ENCODE assay signal across 15 cellular contexts in the genomic region with DNA sequence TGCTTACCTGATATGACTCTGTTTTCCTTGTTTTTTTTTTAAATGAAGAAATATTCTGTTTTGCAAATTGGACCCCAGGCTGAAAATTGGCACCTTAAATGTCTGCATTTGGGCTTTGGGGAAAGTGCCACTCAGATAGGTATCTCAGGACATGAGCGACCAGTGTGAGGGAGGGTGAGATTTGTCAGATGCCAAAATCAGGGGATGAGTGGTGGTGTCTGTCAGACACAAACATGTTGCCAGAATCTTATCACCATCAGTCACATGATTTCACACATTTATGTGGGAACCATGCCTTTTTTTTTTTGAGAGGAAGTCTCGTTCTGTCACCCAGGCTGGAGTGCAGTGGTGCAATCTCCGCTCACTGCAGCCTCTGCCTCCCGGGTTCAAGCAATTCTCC.
DNase-seq lines count a peak whose midpoint lies in the region; ATAC-seq lines count a peak whose summit lies in the region.
"Had no signal": no experiment of that assay in that cellular context is flagged by ENCODE, and none has a peak within 500 bp of the region (broad histone marks: within the 10 kb centered on the region; RNA-seq: fewer than 3 reads in every experiment).

No MANE protein-coding gene starts in this region.

- no peak overlapping the region for H3K4me3 ChIP-seq in naive thymus-derived CD4-positive, alpha-beta T cell (ENCODE audit: low read length)
- H3K4me3 ChIP-seq: BLaER1 treated with 17β-estradiol and CSF1 and Interleukin-3, amounts not matched to agents 10 nM and 100 nM; HAP-1 had no signal

- H3K27me3 Mint-ChIP-seq in activated naive CD4-positive, alpha-beta T cell treated with anti-CD3 and anti-CD28 coated beads, Interleukin-2, amount 50 U/mL, for 24 hours: no peaks in the 10 kb centered on the region
- H3K27me3 Mint-ChIP-seq in activated naive CD4-positive, alpha-beta T cell treated with anti-CD3 and anti-CD28 coated beads, Interleukin-2, amount 10 ng/mL, durations not matched to agents 7 days and 5 days: peaks cover 4% of the 10 kb centered on the region
- peaks cover 0 to 4% (median 0%) of the 10 kb centered on the region in 5 donors for H3K27me3 Mint-ChIP-seq in naive thymus-derived CD4-positive, alpha-beta T cell
- H3K27me3 Mint-ChIP-seq in activated T-cell treated with anti-CD3 and anti-CD28 coated beads, Interleukin-2, amount 50 U/mL, for 72 hours (ENCODE audit: low read depth): no peaks in the 10 kb centered on the region

- POLR2A ChIA-PET in naive thymus-derived CD4-positive, alpha-beta T cell (lab: Charles Lee): no interaction called here

- no peaks in the 10 kb centered on the region for H3K4me1 Mint-ChIP-seq in activated naive CD4-positive, alpha-beta T cell treated with anti-CD3 and anti-CD28 coated beads, Interleukin-2, amount 50 U/mL, for 24 hours
- H3K4me1 Mint-ChIP-seq in activated naive CD4-positive, alpha-beta T cell treated with anti-CD3 and anti-CD28 coated beads, Interleukin-2, amount 10 ng/mL, durations not matched to agents 7 days and 5 days: no peaks in the 10 kb centered on the region
- peaks cover 0 to 4% (median 0%) of the 10 kb centered on the region in 7 donors for H3K4me1 Mint-ChIP-seq in naive thymus-derived CD4-positive, alpha-beta T cell
- no peaks in the 10 kb centered on the region for H3K4me1 Mint-ChIP-seq in activated T-cell treated with anti-CD3 and anti-CD28 coated beads, Interleukin-2, amount 50 U/mL, for 72 hours (ENCODE audit: low read depth)

- no peaks in the 10 kb centered on the region for H3K9me3 Mint-ChIP-seq in activated naive CD4-positive, alpha-beta T cell treated with anti-CD3 and anti-CD28 coated beads, Interleukin-2, amount 50 U/mL, for 24 hours
- H3K9me3 Mint-ChIP-seq in activated naive CD4-positive, alpha-beta T cell treated with anti-CD3 and anti-CD28 coated beads, Interleukin-2, amount 10 ng/mL, durations not matched to agents 7 days and 5 days: no peaks in the 10 kb centered on the region
- no peaks in the 10 kb centered on the region for H3K9me3 Mint-ChIP-seq in naive thymus-derived CD4-positive, alpha-beta T cell
- H3K9me3 Mint-ChIP-seq in activated T-cell treated with anti-CD3 and anti-CD28 coated beads, Interleukin-2, amount 50 U/mL, for 72 hours: no peaks in the 10 kb centered on the region
- H3K9me3 Mint-ChIP-seq: CD4-positive, CD25-positive, alpha-beta regulatory T cell had no signal

- no peaks in the 10 kb centered on the region for H3K9me3 ChIP-seq in naive thymus-derived CD4-positive, alpha-beta T cell (ENCODE audit: control insufficient read depth in 2 of 3, low read length in 3 of 3)
- H3K9me3 ChIP-seq: HAP-1 had no signal

- H3K36me3 ChIP-seq in naive thymus-derived CD4-positive, alpha-beta T cell (ENCODE audit: control insufficient read depth in 2 of 3, insufficient read depth in 3 of 3, low read length in 3 of 3): no peaks in the 10 kb centered on the region
- H3K36me3 ChIP-seq: BLaER1 treated with 17β-estradiol and CSF1 and Interleukin-3, amounts not matched to agents 10 nM and 100 nM; HAP-1 had no signal

- intact Hi-C loops in naive thymus-derived CD4-positive, alpha-beta T cell (cut with micrococcal nuclease): no loop called here

- DNase-seq in activated naive CD4-positive, alpha-beta T cell treated with anti-CD3 and anti-CD28 coated beads, Interleukin-2, amount 10 ng/mL, durations not matched to agents 7 days and 5 days: no peak
- DNase-seq in OCI-M1 (lab: John Stamatoyannopoulos, UW) (peak; percentile 15), NCI-H524 (lab: John Stamatoyannopoulos, UW) (no peak), GDM1 (lab: John Stamatoyannopoulos, UW) (no peak)
- no peak for DNase-seq in naive thymus-derived CD4-positive, alpha-beta T cell
- DNase-seq in activated T-cell treated with anti-CD3 and anti-CD28 coated beads, Interleukin-2, amount 50 U/mL, for 72 hours: no peak
- DNase-seq: ACHN; CD4-positive, CD25-positive, alpha-beta regulatory T cell; DMS153; DMS79 treated with DMSO at 0.1 percent for 48 hours; EL; IMR-90 had no signal

- no peaks in the 10 kb centered on the region for H3K36me3 Mint-ChIP-seq in activated naive CD4-positive, alpha-beta T cell treated with anti-CD3 and anti-CD28 coated beads, Interleukin-2, amount 50 U/mL, for 24 hours
- no peaks in the 10 kb centered on the region for H3K36me3 Mint-ChIP-seq in activated naive CD4-positive, alpha-beta T cell treated with anti-CD3 and anti-CD28 coated beads, Interleukin-2, amount 10 ng/mL, durations not matched to agents 7 days and 5 days
- no peaks in the 10 kb centered on the region for H3K36me3 Mint-ChIP-seq in naive thymus-derived CD4-positive, alpha-beta T cell
- no peaks in the 10 kb centered on the region for H3K36me3 Mint-ChIP-seq in activated T-cell treated with anti-CD3 and anti-CD28 coated beads, Interleukin-2, amount 50 U/mL, for 72 hours (ENCODE audit: insufficient read depth in 2 of 2)
- H3K36me3 Mint-ChIP-seq: CD4-positive, CD25-positive, alpha-beta regulatory T cell had no signal

- peak; percentile 77 for ATAC-seq in naive thymus-derived CD4-positive, alpha-beta T cell
- ATAC-seq in activated T-cell treated with anti-CD3 and anti-CD28 coated beads, Interleukin-2, amount 50 U/mL, for 72 hours (replicated peaks in 1 of 2): no peak

- no peak overlapping the region for H3K27ac ChIP-seq in naive thymus-derived CD4-positive, alpha-beta T cell (ENCODE audit: low read depth, low read length)
- H3K27ac ChIP-seq: BLaER1 treated with 17β-estradiol and CSF1 and Interleukin-3, amounts not matched to agents 10 nM and 100 nM had no signal

- no peaks in the 10 kb centered on the region for H3K27me3 ChIP-seq in naive thymus-derived CD4-positive, alpha-beta T cell (ENCODE audit: control insufficient read depth in 2 of 2, insufficient read depth in 2 of 2, low read length in 2 of 2)
- H3K27me3 ChIP-seq: BLaER1 treated with 17β-estradiol and CSF1 and Interleukin-3, amounts not matched to agents 10 nM and 100 nM had no signal

- H3K27ac Mint-ChIP-seq in activated naive CD4-positive, alpha-beta T cell treated with anti-CD3 and anti-CD28 coated beads, Interleukin-2, amount 50 U/mL, for 24 hours: peak overlapping the region; percentile 46
- no peak overlapping the region for H3K27ac Mint-ChIP-seq in activated naive CD4-positive, alpha-beta T cell treated with anti-CD3 and anti-CD28 coated beads, Interleukin-2, amount 10 ng/mL, durations not matched to agents 7 days and 5 days
- H3K27ac Mint-ChIP-seq in naive thymus-derived CD4-positive, alpha-beta T cell: peak overlapping the region in 1 of 9 donors; percentile 52
- no peak overlapping the region for H3K27ac Mint-ChIP-seq in activated T-cell treated with anti-CD3 and anti-CD28 coated beads, Interleukin-2, amount 50 U/mL, for 72 hours
- H3K27ac Mint-ChIP-seq: CD4-positive, CD25-positive, alpha-beta regulatory T cell had no signal

- no peak overlapping the region for H3K4me3 Mint-ChIP-seq in activated naive CD4-positive, alpha-beta T cell treated with anti-CD3 and anti-CD28 coated beads, Interleukin-2, amount 50 U/mL, for 24 hours
- no peak overlapping the region for H3K4me3 Mint-ChIP-seq in activated naive CD4-positive, alpha-beta T cell treated with anti-CD3 and anti-CD28 coated beads, Interleukin-2, amount 10 ng/mL, durations not matched to agents 7 days and 5 days
- no peak overlapping the region for H3K4me3 Mint-ChIP-seq in naive thymus-derived CD4-positive, alpha-beta T cell
- no peak overlapping the region for H3K4me3 Mint-ChIP-seq in activated T-cell treated with anti-CD3 and anti-CD28 coated beads, Interleukin-2, amount 50 U/mL, for 72 hours

- CTCF ChIA-PET in activated naive CD4-positive, alpha-beta T cell treated with anti-CD3 and anti-CD28 coated beads, Interleukin-2, amount 10 ng/mL, durations not matched to agents 7 days and 5 days (lab: Charles Lee): no interaction called here
- CTCF ChIA-PET in naive thymus-derived CD4-positive, alpha-beta T cell (lab: Charles Lee): no interaction called here

- H3K4me1 ChIP-seq in naive thymus-derived CD4-positive, alpha-beta T cell (ENCODE audit: control insufficient read depth in 2 of 2, insufficient read depth in 2 of 2, low read length in 2 of 2): peaks cover 0 to 7% of the 10 kb centered on the region in 2 donors
- H3K4me1 ChIP-seq: BLaER1 treated with 17β-estradiol and CSF1 and Interleukin-3, amounts not matched to agents 10 nM and 100 nM had no signal
